18 cellular contexts compared by ENCODE assay signal in genomic region chr20:23186808-23187207, GRCh38.
"Had no signal": no experiment of that assay in that cellular context is flagged by ENCODE, and none has a peak within 500 bp of the region (broad histone marks: within the 10 kb centered on the region; RNA-seq: fewer than 3 reads in every experiment).

No MANE protein-coding gene starts in this region.

- H3K9me3 ChIP-seq: gastrocnemius medialis, lower lobe of right lung, neutrophil, right lobe of liver, thoracic aorta, upper lobe of right lung had no signal

- DNase-seq: cortex of kidney; effector CD4-positive, alpha-beta T cell; foreskin fibroblast; gastrocnemius medialis; head of caudate nucleus; left ventricle myocardium superior; lower lobe of right lung; right lobe of liver; stimulated activated CD4-positive, alpha-beta T cell treated with anti-CD3 and anti-CD28 coated beads, Interleukin-4, amount 100 ng/mL, for 4 hours; stimulated activated naive CD8-positive, alpha-beta T cell treated with anti-CD3 and anti-CD28 coated beads, Interleukin-15, Interleukin-2, amounts not matched to agents 100 U/mL and 50 U/mL, for 24 hours; substantia nigra; upper lobe of right lung; uterus had no signal

- H3K27me3 ChIP-seq: gastrocnemius medialis, neutrophil, right lobe of liver, tibial nerve, upper lobe of right lung, uterus had no signal

- ATAC-seq: stimulated activated memory B cell treated with anti-CD40 and anti-IgM and Interleukin-4, amounts not matched to agents 10 μg/mL and 1 μg/mL and 100 μg/mL, for 72 hours; stimulated activated naive CD8-positive, alpha-beta T cell treated with anti-CD3 and anti-CD28 coated beads, Interleukin-15, Interleukin-2, amounts not matched to agents 100 U/mL and 50 U/mL, for 24 hours had no signal

- H3K27ac ChIP-seq: gastrocnemius medialis, lower lobe of right lung, neutrophil, parathyroid adenoma, right lobe of liver, thoracic aorta, tibial nerve, upper lobe of right lung, uterus had no signal

- H3K4me1 ChIP-seq: gastrocnemius medialis, lower lobe of right lung, parathyroid adenoma, right lobe of liver, tibial nerve, upper lobe of right lung, uterus had no signal

- H3K4me3 ChIP-seq: gastrocnemius medialis, lower lobe of right lung, right lobe of liver, thoracic aorta, tibial nerve, upper lobe of right lung, uterus had no signal

- H3K36me3 ChIP-seq: gastrocnemius medialis, lower lobe of right lung, neutrophil, right lobe of liver, thoracic aorta, tibial nerve, upper lobe of right lung, uterus had no signal
